14 cellular contexts compared by ENCODE assay signal in genomic region chr14:36975834-36976233, GRCh38.
A peak's percentile ranks its signal among the peaks of the same experiment; 100 is the strongest.
DNase-seq lines count a peak whose midpoint lies in the region; ATAC-seq, FAIRE-seq and TF ChIP-seq lines count a peak whose summit lies in the region.
"Had no signal": no experiment of that assay in that cellular context is flagged by ENCODE, and none has a peak within 500 bp of the region (broad histone marks: within the 10 kb centered on the region; RNA-seq: fewer than 3 reads in every experiment).

No MANE protein-coding gene starts in this region.

- H3K4me1 Mint-ChIP-seq in astrocyte (ENCODE audit: low read depth, unreplicated experiment): peaks cover 31% of the 10 kb centered on the region
- H3K4me1 Mint-ChIP-seq in endothelial cell (ENCODE audit: unreplicated experiment): no peaks in the 10 kb centered on the region
- H3K4me1 Mint-ChIP-seq: B cell, nephron had no signal

- H3K9me3 Mint-ChIP-seq in astrocyte (ENCODE audit: unreplicated experiment) (no peaks in the 10 kb centered on the region), endothelial cell (ENCODE audit: unreplicated experiment) (no peaks in the 10 kb centered on the region)
- H3K9me3 Mint-ChIP-seq: nephron had no signal

- peak overlapping the region; percentile 3 for H3K27ac Mint-ChIP-seq in astrocyte (ENCODE audit: unreplicated experiment)
- H3K27ac Mint-ChIP-seq in endothelial cell (ENCODE audit: unreplicated experiment): no peak overlapping the region
- H3K27ac Mint-ChIP-seq: B cell, nephron had no signal

- H3K4me3 Mint-ChIP-seq in astrocyte (ENCODE audit: unreplicated experiment): no peak overlapping the region
- H3K4me3 Mint-ChIP-seq in endothelial cell (ENCODE audit: unreplicated experiment): no peak overlapping the region
- H3K4me3 Mint-ChIP-seq: B cell, nephron had no signal

- H3K79me2 ChIP-seq in astrocyte (ENCODE audit: insufficient read depth, low read length): no peaks in the 10 kb centered on the region

- TF ChIP-seq CTCF in C4-2B (conservative IDR thresholded peaks at IDR 0.05) (peak; percentile 30), HEK293 (tag by site-specific recombination; IDR thresholded peaks at IDR 0.05) (peak; percentile 35; the same call in 1 of the 2 replicates), astrocyte (IDR thresholded peaks at IDR 0.05; ENCODE audit: insufficient read depth, low read depth, low read length) (no peak), sigmoid colon (IDR thresholded peaks at IDR 0.05) (no peak), endothelial cell (IDR thresholded peaks at IDR 0.05; ENCODE audit: unreplicated experiment) (no peak), uterus (IDR thresholded peaks at IDR 0.05) (no peak)

- intact Hi-C loops in sigmoid colon (cut with DNase I): no loop called here
- intact Hi-C loops in uterus (cut with DNase I; ENCODE audit: low total_unique reads): no loop called here

- H3K4me1 ChIP-seq in HEK293 (ENCODE audit: control insufficient read depth, insufficient read depth, low read length) (peaks cover 7% of the 10 kb centered on the region; the same call in 1 of the 2 replicates), astrocyte (ENCODE audit: insufficient read depth, low read length) (peaks cover 3% of the 10 kb centered on the region), sigmoid colon (no peaks in the 10 kb centered on the region), uterus (no peaks in the 10 kb centered on the region)

- H3K36me3 Mint-ChIP-seq in astrocyte (ENCODE audit: low read depth, unreplicated experiment) (no peaks in the 10 kb centered on the region), endothelial cell (ENCODE audit: low read depth, unreplicated experiment) (no peaks in the 10 kb centered on the region)

- no peak overlapping the region for H2AFZ ChIP-seq in astrocyte (ENCODE audit: low read depth, low read length)

- TF ChIP-seq EP300 in sigmoid colon (IDR thresholded peaks at IDR 0.05): no peak

- H3K36me3 ChIP-seq in HEK293 (ENCODE audit: control insufficient read depth in 2 of 2, insufficient read depth in 1 of 2, low read length in 2 of 2) (no peaks in the 10 kb centered on the region), astrocyte (ENCODE audit: insufficient read depth, low read length) (no peaks in the 10 kb centered on the region), sigmoid colon (no peaks in the 10 kb centered on the region), uterus (no peaks in the 10 kb centered on the region)

- FAIRE-seq in astrocyte (lab: Jason Lieb, UNC): no peak
- FAIRE-seq: GM12878, islet of Langerhans had no signal

- peak; percentile 43 for DNase-seq in NCI-H2196 treated with DMSO at 0.1 percent for 48 hours (lab: John Stamatoyannopoulos, UW; ENCODE audit: unreplicated experiment)
- no peak for DNase-seq in astrocyte (ENCODE audit: low read depth)
- no peak for DNase-seq in sigmoid colon
- no peak for DNase-seq in endothelial cell (ENCODE audit: low spot score)
- no peak for DNase-seq in uterus
- DNase-seq: activated CD8-positive, alpha-beta memory T cell treated with anti-CD3 and anti-CD28 coated beads, Interleukin-2, amount 50 U/mL, for 4 hours; anterior cingulate cortex had no signal

- H3K27me3 ChIP-seq in astrocyte (ENCODE audit: insufficient read depth, low read length) (no peaks in the 10 kb centered on the region), sigmoid colon (no peaks in the 10 kb centered on the region), uterus (no peaks in the 10 kb centered on the region)

- no peak for TF ChIP-seq POLR2A in sigmoid colon (IDR thresholded peaks at IDR 0.05)
- TF ChIP-seq POLR2A in uterus (IDR thresholded peaks at IDR 0.05): no peak

- no peaks in the 10 kb centered on the region for H3K27me3 Mint-ChIP-seq in astrocyte (ENCODE audit: low read depth, unreplicated experiment)
- no peaks in the 10 kb centered on the region for H3K27me3 Mint-ChIP-seq in endothelial cell (ENCODE audit: unreplicated experiment)
- H3K27me3 Mint-ChIP-seq: B cell had no signal

- no peak overlapping the region for H3K9ac ChIP-seq in astrocyte (ENCODE audit: low read length)

- H4K20me1 ChIP-seq in astrocyte (ENCODE audit: insufficient read depth, low read length): no peaks in the 10 kb centered on the region

- H3K27ac ChIP-seq in C4-2B (no peak overlapping the region; the same call in 1 of the 2 replicates), HEK293 (ENCODE audit: extremely low read depth, low read depth, low read length) (no peak overlapping the region), astrocyte (ENCODE audit: low read depth, low read length) (no peak overlapping the region), sigmoid colon (no peak overlapping the region), uterus (no peak overlapping the region)

- H3K4me2 ChIP-seq in astrocyte (ENCODE audit: low read length): no peak overlapping the region

- ATAC-seq in GM18517 (IDR thresholded peaks at IDR 0.05; ENCODE audit: unreplicated experiment): no peak
- ATAC-seq: GM12878 had no signal

- 80 to 90% methylated on average over 3 of the region's 3 CpGs for whole genome bisulfite sequencing in sigmoid colon, 2 donors

- POLR2A ChIA-PET in HEK293 (lab: Yijun Ruan, JAX): no interaction called here

- CTCF ChIA-PET in HEK293 (lab: Yijun Ruan, JAX): interaction anchor here (1.4 kb wide), 1 partner anchor 12 kb away, joined by 4 read pairs; no protein-coding TSS in a partner anchor

- H3K4me3 ChIP-seq in HEK293 (ENCODE audit: low read depth, low read length) (no peak overlapping the region), astrocyte (ENCODE audit: insufficient read depth, low read depth, low read length) (no peak overlapping the region), sigmoid colon (no peak overlapping the region), uterus (no peak overlapping the region)
- H3K4me3 ChIP-seq: GM12878 had no signal

- H3K9me3 ChIP-seq in HEK293 (ENCODE audit: control insufficient read depth, insufficient read depth, low read depth, low read length) (no peaks in the 10 kb centered on the region), astrocyte (ENCODE audit: insufficient read depth, low read depth, low read length) (no peaks in the 10 kb centered on the region), sigmoid colon (no peaks in the 10 kb centered on the region), uterus (no peaks in the 10 kb centered on the region)

TF ChIP-seq in HEK293, 187 proteins besides CTCF, POLR2A, EP300 and RAD21:
- TF ChIP-seq ZNF2 (tag by site-specific recombination; IDR thresholded peaks at IDR 0.05) (no peak), ZNF654 (tag by site-specific recombination; IDR thresholded peaks at IDR 0.05; ENCODE audit: low read depth) (peak; percentile 32)

Comparison
In these comparisons a context has a peak if more than half of its experiments do, and no peak if none do; other contexts are left out.
1. CTCF ChIP-seq: peak in C4-2B (single experiment) and HEK293 (single experiment); none in astrocyte (single experiment), sigmoid colon (0 of 4), endothelial cell (single experiment) and uterus (0 of 4).